In the genomic region with DNA sequence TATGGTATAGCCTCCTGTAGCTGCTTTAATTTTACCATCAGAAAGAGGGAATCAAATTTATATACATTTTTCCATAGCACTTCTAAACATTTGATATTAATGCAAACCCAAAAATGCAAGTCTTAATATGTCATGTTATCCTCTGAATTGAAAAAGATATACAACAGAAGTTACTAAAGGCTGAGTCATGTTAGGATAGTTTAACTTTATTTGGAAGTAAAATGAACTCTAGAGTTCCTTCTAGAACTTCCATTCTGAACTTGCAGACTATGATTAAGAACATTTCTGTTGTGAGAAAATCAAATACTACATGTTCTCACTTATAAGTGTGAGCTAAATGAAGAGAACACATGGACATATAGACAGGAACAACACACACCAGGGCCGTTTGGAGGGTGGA, we compare ENCODE assay signal across 16 cellular contexts.
DNase-seq lines count a peak whose midpoint lies in the region; ATAC-seq and TF ChIP-seq lines count a peak whose summit lies in the region.
"Had no signal": no experiment of that assay in that cellular context is flagged by ENCODE, and none has a peak within 500 bp of the region (broad histone marks: within the 10 kb centered on the region; RNA-seq: fewer than 3 reads in every experiment).

No MANE protein-coding gene starts in this region.

- peak overlapping the region; percentile 98 for H4K91ac ChIP-seq in IMR-90 (ENCODE audit: insufficient read depth, low read depth, low read length)

- H3K4me3 ChIP-seq in ACC112 (ENCODE audit: low read depth, low read length) (no peak overlapping the region; the same call in 1 of the 2 replicates), IMR-90 (ENCODE audit: insufficient read depth, low read depth, low read length) (no peak overlapping the region), astrocyte of the spinal cord (ENCODE audit: low read depth, low read length) (no peak overlapping the region), MG63 (no peak overlapping the region)

- H2BK15ac ChIP-seq in IMR-90 (ENCODE audit: low read depth, low read length): peak overlapping the region; percentile 100; the same call in 2 of the 3 replicates

- H3K23ac ChIP-seq in IMR-90 (ENCODE audit: low read depth, low read length): peak overlapping the region; percentile 99; the same call in 1 of the 2 replicates

- peak overlapping the region; percentile 96 for H3K56ac ChIP-seq in IMR-90 (ENCODE audit: extremely low read depth, insufficient read depth, low read length)

- peak overlapping the region; percentile 100 for H2BK120ac ChIP-seq in IMR-90 (ENCODE audit: low read depth, low read length)

- dilution Hi-C loops in IMR-90 (cut with HindIII; ENCODE audit: low sequenced_read_pairs, unreplicated experiment): no loop called here

- TF ChIP-seq CTCF in IMR-90 (conservative IDR thresholded peaks at IDR 0.05; ENCODE audit: low read depth, low read length) (no peak), astrocyte of the spinal cord (IDR thresholded peaks at IDR 0.05; ENCODE audit: low read depth, low read length) (no peak)

- no TSS peak for BruUV-seq in IMR-90 (replicated peaks; lab: Mats Ljungman, UMichigan)

- DNase-seq in IMR-90 (peak; percentile 73), astrocyte of the spinal cord (ENCODE audit: low read depth, low spot score) (peak; percentile 36), fibroblast of peridontal ligament (ENCODE audit: extremely low read depth) (peak; percentile 66), MG63 (no peak), cerebellar nuclear complex (lab: John Stamatoyannopoulos, UW) (no peak)
- no peak for DNase-seq in activated CD4-positive, alpha-beta T cell treated with anti-CD3 and anti-CD28 coated beads for 4 hours
- DNase-seq: 8988T, DMS 273 treated with DMSO at 0.1 percent for 48 hours, NCI-H1417 treated with DMSO at 0.1 percent for 48 hours, NCI-H187 treated with DMSO at 0.1 percent for 48 hours, NCI-H226, NCI-H524 had no signal

- POLR2A ChIA-PET in IMR-90 (lab: Charles Lee; ENCODE audit: unreplicated experiment): interaction anchor here (0.6 kb wide), 1 partner anchor 11 kb away, joined by 3 read pairs; no protein-coding TSS in a partner anchor

- H3K4me2 ChIP-seq in IMR-90 (ENCODE audit: low read depth, low read length): peak overlapping the region; percentile 15; the same call in 1 of the 2 replicates
- H3K4me2 ChIP-seq: KMS-11 had no signal

- H2BK20ac ChIP-seq in IMR-90 (ENCODE audit: low read depth, low read length): peak overlapping the region; percentile 100

- H3K79me2 ChIP-seq in ACC112 (ENCODE audit: control insufficient read depth, insufficient read depth, low read length, unreplicated experiment): no peaks in the 10 kb centered on the region

- H3K27ac ChIP-seq in ACC112 (ENCODE audit: low read depth, low read length) (peak overlapping the region; percentile 47), IMR-90 (ENCODE audit: insufficient read depth, low read length) (peak overlapping the region; percentile 100)
- H3K27ac ChIP-seq: KMS-11 had no signal

- H2BK5ac ChIP-seq in IMR-90 (ENCODE audit: low read depth, low read length, poor library complexity, severe bottlenecking): peak overlapping the region; percentile 100

- intact Hi-C loops in IMR-90 (cut with micrococcal nuclease): no loop called here

- TF ChIP-seq POLR2A in IMR-90 (IDR thresholded peaks at IDR 0.05; ENCODE audit: low read depth, low read length): no peak

- peaks cover 2% of the 10 kb centered on the region for H3K9me1 ChIP-seq in IMR-90 (ENCODE audit: insufficient read depth, low read length)

- no peaks in the 10 kb centered on the region for H3K79me1 ChIP-seq in IMR-90 (ENCODE audit: low read depth in 1 of 2, low read length in 2 of 2)

- H3K9ac ChIP-seq in IMR-90 (ENCODE audit: low read depth, low read length): peak overlapping the region; percentile 28; the same call in 1 of the 2 replicates
- H3K9ac ChIP-seq: KMS-11 had no signal

- peak overlapping the region; percentile 93; the same call in 1 of the 2 replicates for H2AK5ac ChIP-seq in IMR-90 (ENCODE audit: low read depth, low read length)

- peak overlapping the region; percentile 69 for H2AFZ ChIP-seq in ACC112 (ENCODE audit: low read length, unreplicated experiment)
- no peak overlapping the region for H2AFZ ChIP-seq in IMR-90 (replicated peaks; ENCODE audit: low read length, poor library complexity)

- H3K18ac ChIP-seq in IMR-90 (ENCODE audit: low read depth, low read length): peak overlapping the region; percentile 100

- peaks cover 16% of the 10 kb centered on the region for H3K4me1 ChIP-seq in ACC112 (ENCODE audit: control insufficient read depth, insufficient read depth, low read length, unreplicated experiment)
- H3K4me1 ChIP-seq in IMR-90 (ENCODE audit: control insufficient read depth, insufficient read depth, low read length): peaks cover 10% of the 10 kb centered on the region

- peak overlapping the region; percentile 100 for H3K4ac ChIP-seq in IMR-90 (ENCODE audit: low read depth, low read length)

- peaks cover 9% of the 10 kb centered on the region for H3K9me3 ChIP-seq in IMR-90 (ENCODE audit: control insufficient read depth, insufficient read depth, low read length)
- H3K9me3 ChIP-seq in MG63: peaks cover 16% of the 10 kb centered on the region

- no peaks in the 10 kb centered on the region for H3K27me3 ChIP-seq in ACC112 (ENCODE audit: insufficient read depth, low read length)
- H3K27me3 ChIP-seq in IMR-90 (ENCODE audit: control insufficient read depth, insufficient read depth, low read length): no peaks in the 10 kb centered on the region
- H3K27me3 ChIP-seq in MG63: no peaks in the 10 kb centered on the region

- H4K20me1 ChIP-seq in IMR-90 (ENCODE audit: insufficient read depth, low read length): no peaks in the 10 kb centered on the region

- CTCF ChIA-PET in IMR-90 (lab: Yijun Ruan, JAX): no interaction called here

- no peak for TF ChIP-seq RAD21 in IMR-90 (IDR thresholded peaks at IDR 0.05; ENCODE audit: low read length)

- H4K5ac ChIP-seq in IMR-90 (ENCODE audit: low read depth, low read length): peak overlapping the region; percentile 99

- H3K14ac ChIP-seq in IMR-90 (replicated peaks; ENCODE audit: low read depth, low read length): peak overlapping the region; percentile 100

- in situ Hi-C loops in IMR-90 (cut with MboI; ENCODE audit: low sequenced_read_pairs) (no loop called here), astrocyte of the spinal cord (cut with HindIII; ENCODE audit: low sequenced_read_pairs) (no loop called here)

- ATAC-seq in IMR-90 (ENCODE audit: low read depth) (peak; percentile 91), HG03439 (IDR thresholded peaks at IDR 0.05; ENCODE audit: unreplicated experiment) (no peak)
- ATAC-seq: Panc1 had no signal

- no peak overlapping the region for H2AK9ac ChIP-seq in IMR-90 (replicated peaks; ENCODE audit: low read depth, low read length, poor library complexity)

- peak overlapping the region; percentile 96 to 99 for H4K8ac ChIP-seq in IMR-90 (ENCODE audit: low read depth in 2 of 2, low read length in 2 of 2)

- H3K36me3 ChIP-seq in ACC112 (ENCODE audit: insufficient read depth, low read length): peaks cover 2% of the 10 kb centered on the region; the same call in 1 of the 2 replicates
- H3K36me3 ChIP-seq in IMR-90 (ENCODE audit: control insufficient read depth, insufficient read depth, low read length): no peaks in the 10 kb centered on the region
- H3K36me3 ChIP-seq in MG63: no peaks in the 10 kb centered on the region

- WGBS in IMR-90 (ENCODE audit: extremely low coverage in 2 of 2, insufficient read length in 1 of 2), 2 experiments: no CpG with 5 or more reads among the region's 1 CpG

TF ChIP-seq in IMR-90, 13 proteins besides CTCF, POLR2A, EP300 and RAD21:
- TF ChIP-seq MAFK (IDR thresholded peaks at IDR 0.05; ENCODE audit: low read depth, low read length) (peak; percentile 30; the same call in 1 of the 2 replicates), SMC3 (IDR thresholded peaks at IDR 0.05; ENCODE audit: low read depth, low read length) (no peak), FOS (IDR thresholded peaks at IDR 0.05; ENCODE audit: low read depth, low read length) (0 out of 2 replicates have a peak, but pooled peaks have one; percentile 32), CHD1 (IDR thresholded peaks at IDR 0.05; ENCODE audit: low read depth, low read length) (no peak), NFE2L2 (IDR thresholded peaks at IDR 0.05; ENCODE audit: low read depth, low read length) (peak; percentile 76), BHLHE40 (IDR thresholded peaks at IDR 0.05; ENCODE audit: low read depth, low read length) (no peak), CEBPB (IDR thresholded peaks at IDR 0.05; ENCODE audit: low read depth, low read length) (no peak), RCOR1 (IDR thresholded peaks at IDR 0.05; ENCODE audit: insufficient replicate concordance, low read length) (no peak), MAZ (IDR thresholded peaks at IDR 0.05; ENCODE audit: borderline replicate concordance, low read depth, low read length) (no peak), RFX5 (IDR thresholded peaks at IDR 0.05; ENCODE audit: low read depth, low read length) (no peak), MXI1 (IDR thresholded peaks at IDR 0.05; ENCODE audit: borderline replicate concordance, low read depth, low read length) (no peak)
- TF ChIP-seq, protein P1, sequence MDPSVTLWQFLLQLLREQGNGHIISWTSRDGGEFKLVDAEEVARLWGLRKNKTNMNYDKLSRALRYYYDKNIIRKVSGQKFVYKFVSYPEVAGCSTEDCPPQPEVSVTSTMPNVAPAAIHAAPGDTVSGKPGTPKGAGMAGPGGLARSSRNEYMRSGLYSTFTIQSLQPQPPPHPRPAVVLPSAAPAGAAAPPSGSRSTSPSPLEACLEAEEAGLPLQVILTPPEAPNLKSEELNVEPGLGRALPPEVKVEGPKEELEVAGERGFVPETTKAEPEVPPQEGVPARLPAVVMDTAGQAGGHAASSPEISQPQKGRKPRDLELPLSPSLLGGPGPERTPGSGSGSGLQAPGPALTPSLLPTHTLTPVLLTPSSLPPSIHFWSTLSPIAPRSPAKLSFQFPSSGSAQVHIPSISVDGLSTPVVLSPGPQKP (IDR thresholded peaks at IDR 0.05; ENCODE audit: borderline replicate concordance, low read depth, low read length): no peak
- TF ChIP-seq, protein P2, sequence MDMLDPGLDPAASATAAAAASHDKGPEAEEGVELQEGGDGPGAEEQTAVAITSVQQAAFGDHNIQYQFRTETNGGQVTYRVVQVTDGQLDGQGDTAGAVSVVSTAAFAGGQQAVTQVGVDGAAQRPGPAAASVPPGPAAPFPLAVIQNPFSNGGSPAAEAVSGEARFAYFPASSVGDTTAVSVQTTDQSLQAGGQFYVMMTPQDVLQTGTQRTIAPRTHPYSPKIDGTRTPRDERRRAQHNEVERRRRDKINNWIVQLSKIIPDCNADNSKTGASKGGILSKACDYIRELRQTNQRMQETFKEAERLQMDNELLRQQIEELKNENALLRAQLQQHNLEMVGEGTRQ (IDR thresholded peaks at IDR 0.05; ENCODE audit: low read depth, low read length): no peak

Comparison
In these comparisons a context has a peak if more than half of its experiments do, and no peak if none do; other contexts are left out.
1. DNase-seq: peak in IMR-90 (single experiment), astrocyte of the spinal cord (single experiment) and fibroblast of peridontal ligament (single experiment); none in MG63 (single experiment), activated CD4-positive, alpha-beta T cell treated with anti-CD3 and anti-CD28 coated beads for 4 hours (0 of 2) and cerebellar nuclear complex (0 of 2).